8 cellular contexts compared by ENCODE assay signal in genomic region chrX:40155617-40156471, GRCh38. TPM values are rescaled to one million over a fixed set of nuclear protein-coding genes. Genes with fewer than 3 reads are reported as not detected.
A peak's percentile ranks its signal among the peaks of the same experiment; 100 is the strongest.
DNase-seq lines count a peak whose midpoint lies in the region; ATAC-seq and TF ChIP-seq lines count a peak whose summit lies in the region.

No MANE protein-coding gene starts in this region.

- H3K27me3 Mint-ChIP-seq in chondrocyte (ENCODE audit: low read depth): no peaks in the 10 kb centered on the region

- peaks cover 12% of the 10 kb centered on the region for H3K4me1 Mint-ChIP-seq in chondrocyte (ENCODE audit: low read depth)

- H3K27ac Mint-ChIP-seq in chondrocyte (ENCODE audit: unreplicated experiment): no peak overlapping the region

- H3K4me1 ChIP-seq in A673 (ENCODE audit: insufficient read depth, low read length, poor library complexity, severe bottlenecking) (peaks cover 23% of the 10 kb centered on the region), HEK293 (ENCODE audit: control insufficient read depth, insufficient read depth, low read length) (peaks cover 12% of the 10 kb centered on the region), muscle layer of colon (ENCODE audit: insufficient read depth, low read length) (no peaks in the 10 kb centered on the region)

- no TSS peak for BruUV-seq in A673 (replicated peaks; lab: Mats Ljungman, UMichigan)

- DNase-seq in A673 (ENCODE audit: low spot score): peak; percentile 42
- DNase-seq in chondrocyte (ENCODE audit: low spot score): peak; percentile 81
- no peak for DNase-seq in stimulated activated naive CD4-positive, alpha-beta T cell treated with Interleukin-2 at 50 U/mL for 16 hours (lab: John Stamatoyannopoulos, UW)
- no peak for DNase-seq in putamen (ENCODE audit: low spot score)
- no peak for DNase-seq in SIG-M5 (lab: John Stamatoyannopoulos, UW)

- no peak overlapping the region for H3K4me3 Mint-ChIP-seq in chondrocyte (ENCODE audit: unreplicated experiment)

- no peaks in the 10 kb centered on the region for H3K9me3 ChIP-seq in A673 (ENCODE audit: low read depth, low read length, poor library complexity, severe bottlenecking)
- no peaks in the 10 kb centered on the region for H3K9me3 ChIP-seq in HEK293 (ENCODE audit: control insufficient read depth, insufficient read depth, low read depth, low read length)
- no peaks in the 10 kb centered on the region for H3K9me3 ChIP-seq in muscle layer of colon (ENCODE audit: low read length)

- H3K9ac ChIP-seq in muscle layer of colon (ENCODE audit: low read length): no peak overlapping the region

- TF ChIP-seq CTCF in A673 (conservative IDR thresholded peaks at IDR 0.05; ENCODE audit: low read depth, low read length) (no peak), HEK293 (tag by site-specific recombination; IDR thresholded peaks at IDR 0.05) (peak; percentile 31; the same call in 1 of the 2 replicates), chondrocyte (IDR thresholded peaks at IDR 0.05) (no peak)

- POLR2A ChIA-PET in A673 (lab: Charles Lee; ENCODE audit: low non-redundant PET) (interaction anchor here (0.6 kb wide), 1 partner anchor 29 kb away, joined by 3 read pairs; no protein-coding TSS in a partner anchor), HEK293 (lab: Yijun Ruan, JAX) (no interaction called here)

- CTCF ChIA-PET in A673 (lab: Charles Lee): interaction anchor here (0.5 kb wide), 1 partner anchor 1527 kb away, joined by 6 read pairs; no protein-coding TSS in a partner anchor
- CTCF ChIA-PET in HEK293 (lab: Yijun Ruan, JAX): no interaction called here

- no peaks in the 10 kb centered on the region for H3K36me3 Mint-ChIP-seq in chondrocyte (ENCODE audit: low read depth)

- intact Hi-C loops in A673 (cut with micrococcal nuclease; ENCODE audit: unreplicated experiment): no loop called here

- no peak for ATAC-seq in HG02642 (IDR thresholded peaks at IDR 0.05; ENCODE audit: poor library complexity, unreplicated experiment)

- H3K9me3 Mint-ChIP-seq in chondrocyte (ENCODE audit: low read depth): no peaks in the 10 kb centered on the region

- H3K27ac ChIP-seq in A673 (ENCODE audit: low read depth, low read length, poor library complexity, severe bottlenecking) (peak overlapping the region; percentile 68), HEK293 (ENCODE audit: extremely low read depth, low read depth, low read length) (peak overlapping the region; percentile 64; the same call in 1 of the 2 replicates), muscle layer of colon (ENCODE audit: low read depth, low read length) (peak overlapping the region; percentile 61)

- H3K4me3 ChIP-seq in A673 (ENCODE audit: low read depth, low read length, poor library complexity, severe bottlenecking) (peak overlapping the region; percentile 61), HEK293 (ENCODE audit: low read depth, low read length) (no peak overlapping the region), muscle layer of colon (ENCODE audit: low read depth in 1 of 2, low read length in 2 of 2) (peak overlapping the region in 1 of 2 donors; percentile 35)

- no peaks in the 10 kb centered on the region for H3K27me3 ChIP-seq in A673 (replicated peaks; ENCODE audit: insufficient read depth, low read depth, low read length, poor library complexity)
- peaks cover 0 to 34% of the 10 kb centered on the region in 2 donors for H3K27me3 ChIP-seq in muscle layer of colon (ENCODE audit: control insufficient read depth in 1 of 2, insufficient read depth in 2 of 2, low read length in 2 of 2)

- no peaks in the 10 kb centered on the region for H3K36me3 ChIP-seq in A673 (ENCODE audit: insufficient read depth, low read length, poor library complexity, severe bottlenecking)
- no peaks in the 10 kb centered on the region for H3K36me3 ChIP-seq in HEK293 (ENCODE audit: control insufficient read depth in 2 of 2, insufficient read depth in 1 of 2, low read length in 2 of 2)
- H3K36me3 ChIP-seq in muscle layer of colon (ENCODE audit: insufficient read depth, low read length): no peaks in the 10 kb centered on the region

TF ChIP-seq in HEK293, 187 proteins besides CTCF, POLR2A, EP300 and RAD21 (continues in another document):
- TF ChIP-seq ZNF19 (tag by site-specific recombination; IDR thresholded peaks at IDR 0.05; ENCODE audit: low read depth) (no peak), ZNF16 (tag by site-specific recombination; IDR thresholded peaks at IDR 0.05; ENCODE audit: low read depth) (no peak), ZBTB17 (tag by site-specific recombination; IDR thresholded peaks at IDR 0.05) (0 out of 2 replicates have a peak, but pooled peaks have one; percentile 28), GLIS1 (tag by site-specific recombination; IDR thresholded peaks at IDR 0.05) (peak; percentile 70), PRDM10 (tag by site-specific recombination; IDR thresholded peaks at IDR 0.05) (peak; percentile 54), ZNF341 (tag by site-specific recombination; IDR thresholded peaks at IDR 0.05; ENCODE audit: low read depth) (peak; percentile 60; the same call in 1 of the 2 replicates), ZNF596 (tag by site-specific recombination; IDR thresholded peaks at IDR 0.05) (no peak), TCF7L2 (IDR thresholded peaks at IDR 0.05; ENCODE audit: borderline replicate concordance, low read depth, low read length) (no peak), ZBTB8A (tag by site-specific recombination; IDR thresholded peaks at IDR 0.05) (0 out of 2 replicates have a peak, but pooled peaks have one; percentile 11), REPIN1 (tag by site-specific recombination; IDR thresholded peaks at IDR 0.05; ENCODE audit: low read depth) (no peak), ZBTB20 (tag by site-specific recombination; IDR thresholded peaks at IDR 0.05) (no peak), PRDM1 (tag by site-specific recombination; IDR thresholded peaks at IDR 0.05) (no peak), ZNF768 (tag by site-specific recombination; IDR thresholded peaks at IDR 0.05) (no peak), AEBP2 (tag by site-specific recombination; IDR thresholded peaks at IDR 0.05; ENCODE audit: borderline replicate concordance) (no peak), ZNF239 (tag by site-specific recombination; IDR thresholded peaks at IDR 0.05) (no peak), PRDM6 (tag by site-specific recombination; IDR thresholded peaks at IDR 0.05) (no peak), ZNF140 (tag by site-specific recombination; IDR thresholded peaks at IDR 0.05) (no peak)

RNA-seq across cellular contexts. Expression of gene BCOR, which starts 58.1 kb away (rescaled TPM):
- 58.8 and 59.0 TPM in 2 replicates for total RNA-seq in A673 (2021)
- 10.8 to 19.0 TPM (median 11.0 TPM) in 3 replicates for total RNA-seq in chondrocyte

Comparison
In these comparisons a context has a peak if more than half of its experiments do, and no peak if none do; other contexts are left out.
1. DNase-seq: peak in A673 (single experiment) and chondrocyte (single experiment); none in stimulated activated naive CD4-positive, alpha-beta T cell treated with Interleukin-2 at 50 U/mL for 16 hours (single experiment), putamen (single experiment) and SIG-M5 (single experiment).
2. Peak in every context shown above with its lines, with median percentiles within 50 percentile points of each other: H3K27ac ChIP-seq.